In genomic region chr9:114612272-114612923, GRCh38 we compare ENCODE assay signal across 1 cellular context.
TF ChIP-seq lines count a peak whose summit lies in the region.

No MANE protein-coding gene starts in this region.

TF ChIP-seq in K562, 482 proteins besides CTCF, POLR2A, EP300 and RAD21:
- TF ChIP-seq MAFG (tag; conservative IDR thresholded peaks at IDR 0.05) = peak; percentile 62
- 0 out of 2 replicates have a peak, but pooled peaks have one; percentile 16 for TF ChIP-seq GATA2 (CRISPR knock-in tag; IDR thresholded peaks at IDR 0.05)
- 0 out of 2 replicates have a peak, but pooled peaks have one; percentile 47 for TF ChIP-seq ZNF436 (CRISPR knock-in tag; IDR thresholded peaks at IDR 0.05)
- TF ChIP-seq ZFP36 (IDR thresholded peaks at IDR 0.05; ENCODE audit: low read depth, low read length, partially characterized antibody) = peak; percentile 86
- TF ChIP-seq MAFK (IDR thresholded peaks at IDR 0.05; ENCODE audit: low read length) = 0 out of 2 replicates have a peak, but pooled peaks have one; percentile 46
- no peak for TF ChIP-seq ZC3H4 (CRISPR knock-in tag; IDR thresholded peaks at IDR 0.05; ENCODE audit: borderline replicate concordance)
- no peak for TF ChIP-seq ZNF121 (CRISPR knock-in tag; conservative IDR thresholded peaks at IDR 0.05)
- TF ChIP-seq IRF1 (CRISPR knock-in tag; IDR thresholded peaks at IDR 0.05; ENCODE audit: borderline replicate concordance) = no peak
- TF ChIP-seq ZNF316 (IDR thresholded peaks at IDR 0.05) = peak; percentile 79
- TF ChIP-seq NFE2 (IDR thresholded peaks at IDR 0.05; ENCODE audit: low read depth) = no peak
- TF ChIP-seq TEAD4 (IDR thresholded peaks at IDR 0.05; ENCODE audit: low read length) = no peak; the same call in 1 of the 2 replicates
- no peak for TF ChIP-seq TEAD4 (CRISPR knock-in tag; IDR thresholded peaks at IDR 0.05; ENCODE audit: borderline replicate concordance)
- TF ChIP-seq, protein P1, sequence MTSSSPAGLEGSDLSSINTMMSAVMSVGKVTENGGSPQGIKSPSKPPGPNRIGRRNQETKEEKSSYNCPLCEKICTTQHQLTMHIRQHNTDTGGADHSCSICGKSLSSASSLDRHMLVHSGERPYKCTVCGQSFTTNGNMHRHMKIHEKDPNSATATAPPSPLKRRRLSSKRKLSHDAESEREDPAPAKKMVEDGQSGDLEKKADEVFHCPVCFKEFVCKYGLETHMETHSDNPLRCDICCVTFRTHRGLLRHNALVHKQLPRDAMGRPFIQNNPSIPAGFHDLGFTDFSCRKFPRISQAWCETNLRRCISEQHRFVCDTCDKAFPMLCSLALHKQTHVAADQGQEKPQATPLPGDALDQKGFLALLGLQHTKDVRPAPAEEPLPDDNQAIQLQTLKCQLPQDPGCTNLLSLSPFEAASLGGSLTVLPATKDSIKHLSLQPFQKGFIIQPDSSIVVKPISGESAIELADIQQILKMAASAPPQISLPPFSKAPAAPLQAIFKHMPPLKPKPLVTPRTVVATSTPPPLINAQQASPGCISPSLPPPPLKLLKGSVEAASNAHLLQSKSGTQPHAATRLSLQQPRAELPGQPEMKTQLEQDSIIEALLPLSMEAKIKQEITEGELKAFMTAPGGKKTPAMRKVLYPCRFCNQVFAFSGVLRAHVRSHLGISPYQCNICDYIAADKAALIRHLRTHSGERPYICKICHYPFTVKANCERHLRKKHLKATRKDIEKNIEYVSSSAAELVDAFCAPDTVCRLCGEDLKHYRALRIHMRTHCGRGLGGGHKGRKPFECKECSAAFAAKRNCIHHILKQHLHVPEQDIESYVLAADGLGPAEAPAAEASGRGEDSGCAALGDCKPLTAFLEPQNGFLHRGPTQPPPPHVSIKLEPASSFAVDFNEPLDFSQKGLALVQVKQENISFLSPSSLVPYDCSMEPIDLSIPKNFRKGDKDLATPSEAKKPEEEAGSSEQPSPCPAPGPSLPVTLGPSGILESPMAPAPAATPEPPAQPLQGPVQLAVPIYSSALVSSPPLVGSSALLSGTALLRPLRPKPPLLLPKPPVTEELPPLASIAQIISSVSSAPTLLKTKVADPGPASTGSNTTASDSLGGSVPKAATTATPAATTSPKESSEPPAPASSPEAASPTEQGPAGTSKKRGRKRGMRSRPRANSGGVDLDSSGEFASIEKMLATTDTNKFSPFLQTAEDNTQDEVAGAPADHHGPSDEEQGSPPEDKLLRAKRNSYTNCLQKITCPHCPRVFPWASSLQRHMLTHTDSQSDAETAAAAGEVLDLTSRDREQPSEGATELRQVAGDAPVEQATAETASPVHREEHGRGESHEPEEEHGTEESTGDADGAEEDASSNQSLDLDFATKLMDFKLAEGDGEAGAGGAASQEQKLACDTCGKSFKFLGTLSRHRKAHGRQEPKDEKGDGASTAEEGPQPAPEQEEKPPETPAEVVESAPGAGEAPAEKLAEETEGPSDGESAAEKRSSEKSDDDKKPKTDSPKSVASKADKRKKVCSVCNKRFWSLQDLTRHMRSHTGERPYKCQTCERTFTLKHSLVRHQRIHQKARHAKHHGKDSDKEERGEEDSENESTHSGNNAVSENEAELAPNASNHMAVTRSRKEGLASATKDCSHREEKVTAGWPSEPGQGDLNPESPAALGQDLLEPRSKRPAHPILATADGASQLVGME (CRISPR knock-in tag; IDR thresholded peaks at IDR 0.05) = no peak
- TF ChIP-seq HDAC1 (IDR thresholded peaks at IDR 0.05) = no peak
- TF ChIP-seq MCM7 (IDR thresholded peaks at IDR 0.05) = no peak
- peak; percentile 29; the same call in 1 of the 2 replicates for TF ChIP-seq MAFF (IDR thresholded peaks at IDR 0.05; ENCODE audit: low read length)
- TF ChIP-seq, protein P2, sequence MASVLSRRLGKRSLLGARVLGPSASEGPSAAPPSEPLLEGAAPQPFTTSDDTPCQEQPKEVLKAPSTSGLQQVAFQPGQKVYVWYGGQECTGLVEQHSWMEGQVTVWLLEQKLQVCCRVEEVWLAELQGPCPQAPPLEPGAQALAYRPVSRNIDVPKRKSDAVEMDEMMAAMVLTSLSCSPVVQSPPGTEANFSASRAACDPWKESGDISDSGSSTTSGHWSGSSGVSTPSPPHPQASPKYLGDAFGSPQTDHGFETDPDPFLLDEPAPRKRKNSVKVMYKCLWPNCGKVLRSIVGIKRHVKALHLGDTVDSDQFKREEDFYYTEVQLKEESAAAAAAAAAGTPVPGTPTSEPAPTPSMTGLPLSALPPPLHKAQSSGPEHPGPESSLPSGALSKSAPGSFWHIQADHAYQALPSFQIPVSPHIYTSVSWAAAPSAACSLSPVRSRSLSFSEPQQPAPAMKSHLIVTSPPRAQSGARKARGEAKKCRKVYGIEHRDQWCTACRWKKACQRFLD (CRISPR knock-in tag; IDR thresholded peaks at IDR 0.05) = no peak
- no peak for TF ChIP-seq ZNF551 (CRISPR knock-in tag; IDR thresholded peaks at IDR 0.05)
- TF ChIP-seq C11orf30 (IDR thresholded peaks at IDR 0.05; ENCODE audit: low read depth) = peak; percentile 66; the same call in 1 of the 2 replicates
- TF ChIP-seq NCOR1 (IDR thresholded peaks at IDR 0.05) = no peak
- no peak for TF ChIP-seq TEAD2 (tag; IDR thresholded peaks at IDR 0.05)
- no peak for TF ChIP-seq CHD1 (IDR thresholded peaks at IDR 0.05; ENCODE audit: low read length)
- TF ChIP-seq ZBTB17 (CRISPR knock-in tag; IDR thresholded peaks at IDR 0.05) = no peak
- TF ChIP-seq, protein P3, sequence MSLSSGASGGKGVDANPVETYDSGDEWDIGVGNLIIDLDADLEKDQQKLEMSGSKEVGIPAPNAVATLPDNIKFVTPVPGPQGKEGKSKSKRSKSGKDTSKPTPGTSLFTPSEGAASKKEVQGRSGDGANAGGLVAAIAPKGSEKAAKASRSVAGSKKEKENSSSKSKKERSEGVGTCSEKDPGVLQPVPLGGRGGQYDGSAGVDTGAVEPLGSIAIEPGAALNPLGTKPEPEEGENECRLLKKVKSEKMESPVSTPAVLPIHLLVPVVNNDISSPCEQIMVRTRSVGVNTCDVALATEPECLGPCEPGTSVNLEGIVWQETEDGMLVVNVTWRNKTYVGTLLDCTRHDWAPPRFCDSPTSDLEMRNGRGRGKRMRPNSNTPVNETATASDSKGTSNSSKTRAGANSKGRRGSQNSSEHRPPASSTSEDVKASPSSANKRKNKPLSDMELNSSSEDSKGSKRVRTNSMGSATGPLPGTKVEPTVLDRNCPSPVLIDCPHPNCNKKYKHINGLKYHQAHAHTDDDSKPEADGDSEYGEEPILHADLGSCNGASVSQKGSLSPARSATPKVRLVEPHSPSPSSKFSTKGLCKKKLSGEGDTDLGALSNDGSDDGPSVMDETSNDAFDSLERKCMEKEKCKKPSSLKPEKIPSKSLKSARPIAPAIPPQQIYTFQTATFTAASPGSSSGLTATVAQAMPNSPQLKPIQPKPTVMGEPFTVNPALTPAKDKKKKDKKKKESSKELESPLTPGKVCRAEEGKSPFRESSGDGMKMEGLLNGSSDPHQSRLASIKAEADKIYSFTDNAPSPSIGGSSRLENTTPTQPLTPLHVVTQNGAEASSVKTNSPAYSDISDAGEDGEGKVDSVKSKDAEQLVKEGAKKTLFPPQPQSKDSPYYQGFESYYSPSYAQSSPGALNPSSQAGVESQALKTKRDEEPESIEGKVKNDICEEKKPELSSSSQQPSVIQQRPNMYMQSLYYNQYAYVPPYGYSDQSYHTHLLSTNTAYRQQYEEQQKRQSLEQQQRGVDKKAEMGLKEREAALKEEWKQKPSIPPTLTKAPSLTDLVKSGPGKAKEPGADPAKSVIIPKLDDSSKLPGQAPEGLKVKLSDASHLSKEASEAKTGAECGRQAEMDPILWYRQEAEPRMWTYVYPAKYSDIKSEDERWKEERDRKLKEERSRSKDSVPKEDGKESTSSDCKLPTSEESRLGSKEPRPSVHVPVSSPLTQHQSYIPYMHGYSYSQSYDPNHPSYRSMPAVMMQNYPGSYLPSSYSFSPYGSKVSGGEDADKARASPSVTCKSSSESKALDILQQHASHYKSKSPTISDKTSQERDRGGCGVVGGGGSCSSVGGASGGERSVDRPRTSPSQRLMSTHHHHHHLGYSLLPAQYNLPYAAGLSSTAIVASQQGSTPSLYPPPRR (CRISPR knock-in tag; IDR thresholded peaks at IDR 0.05; ENCODE audit: borderline replicate concordance) = no peak
TF ChIP-seq in K562: peak in this region for 8.
